In genomic region chr6:107460074-107460631, GRCh38 we compare ENCODE assay signal across 1 cellular context.
TF ChIP-seq lines count a peak whose summit lies in the region.

No MANE protein-coding gene starts in this region.

TF ChIP-seq in HepG2, 621 proteins besides CTCF, POLR2A, EP300 and RAD21 (continued from another document):
- peak; percentile 57; the same call in 1 of the 2 replicates for TF ChIP-seq ZNF235 (CRISPR knock-in tag; IDR thresholded peaks at IDR 0.05; ENCODE audit: borderline replicate concordance)
TF ChIP-seq in HepG2: peak in this region for 12.
